Comparison of ENCODE assay signal across 8 cellular contexts in the genomic region with DNA sequence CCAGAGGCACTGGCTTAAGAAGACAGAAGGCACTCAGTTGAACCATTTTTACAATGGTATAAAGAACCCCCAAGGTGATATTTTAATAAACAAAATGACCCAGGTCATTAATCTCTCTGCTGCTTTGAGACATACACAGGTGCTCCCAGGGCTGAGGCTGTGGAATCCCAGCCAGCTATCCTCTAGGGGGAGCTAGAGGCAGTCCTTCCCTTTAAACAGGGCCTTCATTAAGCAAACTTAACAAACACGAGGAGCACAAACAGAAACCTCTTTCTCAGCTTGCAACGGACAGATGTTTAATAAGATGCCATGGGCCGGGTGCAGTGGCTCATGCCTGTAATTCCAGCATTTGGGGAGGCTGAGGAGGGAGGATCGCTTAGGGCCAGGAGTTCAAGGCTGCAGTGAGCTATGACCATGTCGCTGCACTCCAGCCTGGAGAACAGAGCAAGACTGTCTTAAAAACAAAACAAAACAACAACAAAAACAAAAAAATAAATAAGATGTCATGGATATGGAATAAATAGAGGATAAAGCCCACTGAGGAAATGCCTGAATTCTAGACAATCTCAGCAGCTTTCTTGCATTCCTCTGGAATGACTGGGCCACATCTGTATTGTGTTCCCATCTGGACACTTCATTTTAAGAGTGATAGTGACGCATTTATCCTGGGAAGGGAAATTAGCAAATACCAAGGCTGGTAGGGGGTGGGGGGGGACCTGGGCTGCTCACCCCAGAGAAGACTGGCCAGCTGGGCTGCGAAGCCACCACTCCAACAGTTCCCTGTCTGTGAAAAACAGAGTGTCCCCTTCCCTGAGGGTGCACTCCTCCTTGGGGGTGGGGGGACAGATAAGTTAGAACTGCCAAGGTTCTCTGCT.
A peak's percentile ranks its signal among the peaks of the same experiment; 100 is the strongest.
DNase-seq lines count a peak whose midpoint lies in the region; ATAC-seq and TF ChIP-seq lines count a peak whose summit lies in the region.

No MANE protein-coding gene starts in this region.

- H3K4me2 ChIP-seq in Karpas-422 (ENCODE audit: low read depth, low read length, poor library complexity, severe bottlenecking) (peak overlapping the region; percentile 65), OCI-LY1 (ENCODE audit: low read length) (no peak overlapping the region)

- H3K79me2 ChIP-seq in Karpas-422 (ENCODE audit: low read length) (no peaks in the 10 kb centered on the region), OCI-LY1 (ENCODE audit: insufficient read depth, low read length) (no peaks in the 10 kb centered on the region)

- H3K9me2 ChIP-seq in Karpas-422 (replicated peaks; ENCODE audit: insufficient read depth, low read length): no peaks in the 10 kb centered on the region
- no peaks in the 10 kb centered on the region for H3K9me2 ChIP-seq in OCI-LY1 (ENCODE audit: low read depth, low read length)

- H3K36me3 Mint-ChIP-seq in activated T-cell treated with anti-CD3 and anti-CD28 coated beads, Interleukin-2, amount 50 U/mL, for 72 hours (ENCODE audit: insufficient read depth in 2 of 2): no peaks in the 10 kb centered on the region
- no peaks in the 10 kb centered on the region for H3K36me3 Mint-ChIP-seq in osteocyte (ENCODE audit: unreplicated experiment)

- no peaks in the 10 kb centered on the region for H3K9me3 Mint-ChIP-seq in activated T-cell treated with anti-CD3 and anti-CD28 coated beads, Interleukin-2, amount 50 U/mL, for 72 hours
- H3K9me3 Mint-ChIP-seq in osteocyte (ENCODE audit: unreplicated experiment): no peaks in the 10 kb centered on the region

- no peaks in the 10 kb centered on the region for H3F3A ChIP-seq in OCI-LY1 (ENCODE audit: insufficient read depth, low read length)

- ATAC-seq in activated T-cell treated with anti-CD3 and anti-CD28 coated beads, Interleukin-2, amount 50 U/mL, for 72 hours (replicated peaks in 1 of 2): peak in 1 of 2 donors; percentile 65
- ATAC-seq in foreskin keratinocyte (peak; percentile 72), HG03175 (IDR thresholded peaks at IDR 0.05; ENCODE audit: unreplicated experiment) (no peak), HG03457 (IDR thresholded peaks at IDR 0.05; ENCODE audit: unreplicated experiment) (no peak)

- H3K9ac ChIP-seq in Karpas-422 (ENCODE audit: low read length) (no peak overlapping the region), OCI-LY1 (ENCODE audit: low read length) (no peak overlapping the region)

- no peak overlapping the region for H3K27ac Mint-ChIP-seq in activated T-cell treated with anti-CD3 and anti-CD28 coated beads, Interleukin-2, amount 50 U/mL, for 72 hours
- peak overlapping the region; percentile 58 for H3K27ac Mint-ChIP-seq in osteocyte (ENCODE audit: unreplicated experiment)

- peaks cover 49% of the 10 kb centered on the region for H3K4me1 Mint-ChIP-seq in activated T-cell treated with anti-CD3 and anti-CD28 coated beads, Interleukin-2, amount 50 U/mL, for 72 hours (ENCODE audit: low read depth)
- peaks cover 8% of the 10 kb centered on the region for H3K4me1 Mint-ChIP-seq in osteocyte (ENCODE audit: unreplicated experiment)

- H3K4me3 ChIP-seq in Karpas-422 (ENCODE audit: low read length) (peak overlapping the region; percentile 30; the same call in 1 of the 2 replicates), OCI-LY1 (ENCODE audit: low read depth, low read length, poor library complexity, severe bottlenecking) (no peak overlapping the region)

- H3K36me3 ChIP-seq in Karpas-422 (ENCODE audit: insufficient read depth, low read length): no peaks in the 10 kb centered on the region
- no peaks in the 10 kb centered on the region for H3K36me3 ChIP-seq in OCI-LY1 (ENCODE audit: insufficient read depth, low read length)

- H3K27me3 ChIP-seq in Karpas-422 (ENCODE audit: low read length): no peaks in the 10 kb centered on the region
- peaks cover 6% of the 10 kb centered on the region; the same call in 1 of the 2 replicates for H3K27me3 ChIP-seq in OCI-LY1 (ENCODE audit: insufficient read depth, low read length)
- H3K27me3 ChIP-seq in foreskin keratinocyte: peaks cover 2% of the 10 kb centered on the region

- DNase-seq in DMS53 (lab: John Stamatoyannopoulos, UW) (peak; percentile 93), Karpas-422 (peak; percentile 93), foreskin keratinocyte (peak; percentile 56 to 80), osteocyte (ENCODE audit: extremely low spot score, unreplicated experiment) (no peak)
- DNase-seq in activated T-cell treated with anti-CD3 and anti-CD28 coated beads, Interleukin-2, amount 50 U/mL, for 72 hours: peak; percentile 52 to 66

- H4K20me1 ChIP-seq in Karpas-422 (ENCODE audit: insufficient read depth, low read depth, low read length) (no peaks in the 10 kb centered on the region), OCI-LY1 (ENCODE audit: insufficient read depth, low read length) (no peaks in the 10 kb centered on the region)

- H2AFZ ChIP-seq in Karpas-422 (ENCODE audit: low read length): no peak overlapping the region
- H2AFZ ChIP-seq in OCI-LY1 (ENCODE audit: low read length): no peak overlapping the region

- no peaks in the 10 kb centered on the region for H3K27me3 Mint-ChIP-seq in activated T-cell treated with anti-CD3 and anti-CD28 coated beads, Interleukin-2, amount 50 U/mL, for 72 hours (ENCODE audit: low read depth)
- peaks cover 2% of the 10 kb centered on the region for H3K27me3 Mint-ChIP-seq in osteocyte (ENCODE audit: unreplicated experiment)

- peak overlapping the region in 1 of 2 donors; percentile 20 for H3K4me3 Mint-ChIP-seq in activated T-cell treated with anti-CD3 and anti-CD28 coated beads, Interleukin-2, amount 50 U/mL, for 72 hours
- no peak overlapping the region for H3K4me3 Mint-ChIP-seq in osteocyte (ENCODE audit: unreplicated experiment)

- H3K4me1 ChIP-seq in Karpas-422 (ENCODE audit: low read length) (peaks cover 26% of the 10 kb centered on the region), OCI-LY1 (ENCODE audit: insufficient read depth, low read length, severe bottlenecking) (no peaks in the 10 kb centered on the region), foreskin keratinocyte (peaks cover 6% of the 10 kb centered on the region)

- peak; percentile 82 for TF ChIP-seq CTCF in OCI-LY1 (IDR thresholded peaks at IDR 0.05; ENCODE audit: low read length)
- TF ChIP-seq CTCF in foreskin keratinocyte (conservative IDR thresholded peaks at IDR 0.05): peak; percentile 84
- TF ChIP-seq CTCF in osteocyte (IDR thresholded peaks at IDR 0.05): peak; percentile 68

- H3K9me3 ChIP-seq in Karpas-422 (ENCODE audit: low read length) (no peaks in the 10 kb centered on the region), OCI-LY1 (ENCODE audit: low read length) (no peaks in the 10 kb centered on the region)

- peak overlapping the region; percentile 70 for H3K27ac ChIP-seq in Karpas-422 (ENCODE audit: low read length)
- H3K27ac ChIP-seq in OCI-LY1 (ENCODE audit: low read depth, low read length, poor library complexity, severe bottlenecking): no peak overlapping the region
- H3K27ac ChIP-seq in foreskin keratinocyte: no peak overlapping the region
